ENCODE assay signal across 16 cellular contexts in the genomic region with DNA sequence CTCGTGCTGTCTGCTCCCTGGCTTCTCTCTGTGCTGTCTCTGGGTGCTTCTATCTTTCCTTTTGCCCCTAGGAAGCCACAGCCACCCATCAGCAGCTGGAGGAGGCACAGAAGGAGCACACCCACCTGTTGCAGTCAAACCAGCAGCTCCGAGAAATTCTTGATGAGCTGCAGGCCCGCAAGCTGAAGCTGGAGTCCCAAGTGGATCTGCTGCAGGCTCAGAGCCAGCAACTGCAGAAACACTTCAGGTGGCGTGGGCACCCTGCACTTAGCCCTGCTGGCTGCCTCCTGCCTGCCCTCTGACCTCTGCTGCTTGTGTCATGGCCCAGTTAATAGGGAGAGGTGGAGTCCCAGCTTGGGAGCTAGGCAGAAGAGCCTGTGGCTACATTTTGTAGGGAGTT.
A peak's percentile ranks its signal among the peaks of the same experiment; 100 is the strongest.
DNase-seq lines count a peak whose midpoint lies in the region; ATAC-seq, FAIRE-seq and TF ChIP-seq lines count a peak whose summit lies in the region.
"Had no signal": no experiment of that assay in that cellular context is flagged by ENCODE, and none has a peak within 500 bp of the region (broad histone marks: within the 10 kb centered on the region; RNA-seq: fewer than 3 reads in every experiment).

No MANE protein-coding gene starts in this region.

- H3K36me3 Mint-ChIP-seq in activated T-cell treated with anti-CD3 and anti-CD28 coated beads, Interleukin-2, amount 50 U/mL, for 4 hours (ENCODE audit: insufficient read depth): peaks cover 64% of the 10 kb centered on the region

- no peaks in the 10 kb centered on the region for H3K9me3 Mint-ChIP-seq in activated T-cell treated with anti-CD3 and anti-CD28 coated beads, Interleukin-2, amount 50 U/mL, for 4 hours

- DNase-seq in ELF-1 (ENCODE audit: low read depth, low spot score) (peak; percentile 19), bronchial epithelial cell (ENCODE audit: low read depth) (no peak), myocyte (ENCODE audit: low read depth) (peak; percentile 78), sciatic nerve (ENCODE audit: low spot score) (peak; percentile 17)
- DNase-seq in activated T-cell treated with anti-CD3 and anti-CD28 coated beads, Interleukin-2, amount 50 U/mL, for 4 hours: no peak
- DNase-seq in activated effector memory CD4-positive, alpha-beta T cell treated with anti-CD3 and anti-CD28 coated beads, Interleukin-2, amount 50 U/mL, for 16 hours: no peak
- DNase-seq: C1 segment of cervical spinal cord; Calu3; CD4-positive, alpha-beta T cell; DMS 273 treated with DMSO at 0.1 percent for 48 hours; HCEC 1CT had no signal

- no peak overlapping the region for H3K4me3 ChIP-seq in bronchial epithelial cell (ENCODE audit: low read depth, low read length)
- H3K4me3 ChIP-seq: GM12878 had no signal

- intact Hi-C loops in sciatic nerve (cut with DNase I): no loop called here

- ATAC-seq in sciatic nerve: no peak
- ATAC-seq in HG03139 (IDR thresholded peaks at IDR 0.05; ENCODE audit: unreplicated experiment): no peak
- no peak for ATAC-seq in activated T-cell treated with anti-CD3 and anti-CD28 coated beads, Interleukin-2, amount 50 U/mL, for 4 hours
- ATAC-seq: GM12878 had no signal

- H3K36me3 ChIP-seq in bronchial epithelial cell (ENCODE audit: control insufficient read depth, insufficient read depth, low read length): peaks cover 36% of the 10 kb centered on the region

- no peak overlapping the region for H3K4me3 Mint-ChIP-seq in activated T-cell treated with anti-CD3 and anti-CD28 coated beads, Interleukin-2, amount 50 U/mL, for 4 hours
- H3K4me3 Mint-ChIP-seq: B cell; CD4-positive, alpha-beta T cell had no signal

- peaks cover 2% of the 10 kb centered on the region for H3K4me1 Mint-ChIP-seq in activated T-cell treated with anti-CD3 and anti-CD28 coated beads, Interleukin-2, amount 50 U/mL, for 4 hours (ENCODE audit: low read depth)

- no peaks in the 10 kb centered on the region for H3K27me3 ChIP-seq in bronchial epithelial cell (ENCODE audit: control insufficient read depth, insufficient read depth, low read length)

- TF ChIP-seq CTCF in bronchial epithelial cell (IDR thresholded peaks at IDR 0.05; ENCODE audit: insufficient read depth, low read length, severe bottlenecking): no peak

- no peaks in the 10 kb centered on the region for H3K27me3 Mint-ChIP-seq in activated T-cell treated with anti-CD3 and anti-CD28 coated beads, Interleukin-2, amount 50 U/mL, for 4 hours (ENCODE audit: low read depth)
- H3K27me3 Mint-ChIP-seq: B cell; CD4-positive, alpha-beta T cell had no signal

- FAIRE-seq in bronchial epithelial cell (lab: Jason Lieb, UNC): peak; percentile 47
- FAIRE-seq: A204.1, GM12878, GM18507 had no signal

Comparison
In these comparisons a context has a peak if more than half of its experiments do, and no peak if none do; other contexts are left out.
1. DNase-seq: peak in ELF-1 (single experiment), myocyte (single experiment) and sciatic nerve (single experiment); none in bronchial epithelial cell (single experiment), activated T-cell treated with anti-CD3 and anti-CD28 coated beads, Interleukin-2, amount 50 U/mL, for 4 hours (single experiment) and activated effector memory CD4-positive, alpha-beta T cell treated with anti-CD3 and anti-CD28 coated beads, Interleukin-2, amount 50 U/mL, for 16 hours (single experiment).